8 cellular contexts compared by ENCODE assay signal in genomic region chr3:153138267-153139210, GRCh38. TPM values are rescaled to one million over a fixed set of nuclear protein-coding genes. Genes with fewer than 3 reads are reported as not detected.
DNase-seq lines count a peak whose midpoint lies in the region; ATAC-seq and TF ChIP-seq lines count a peak whose summit lies in the region.

No MANE protein-coding gene starts in this region.

- in situ Hi-C loops in Panc1 (cut with HindIII; ENCODE audit: low pct_unique_long_range_greater_than_20kb, low sequenced_read_pairs), result no loop called here

- TF ChIP-seq CTCF in Panc1 (IDR thresholded peaks at IDR 0.05), result no peak
- TF ChIP-seq CTCF in colonic mucosa (IDR thresholded peaks at IDR 0.05), result no peak

- peaks cover 0 to 9% (median 4%) of the 10 kb centered on the region in 5 donors for H3K27me3 Mint-ChIP-seq in naive thymus-derived CD4-positive, alpha-beta T cell

- H3K9me3 ChIP-seq in Panc1 (ENCODE audit: control insufficient read depth, insufficient read depth, low read depth, low read length) (no peaks in the 10 kb centered on the region), colonic mucosa (no peaks in the 10 kb centered on the region), aorta (ENCODE audit: control insufficient read depth, low read length) (no peaks in the 10 kb centered on the region)
- no peaks in the 10 kb centered on the region for H3K9me3 ChIP-seq in naive thymus-derived CD4-positive, alpha-beta T cell (ENCODE audit: control insufficient read depth in 2 of 3, low read length in 3 of 3)

- H3K4me3 ChIP-seq in Panc1 (ENCODE audit: low read depth in 2 of 2, low read length in 2 of 2) (peak overlapping the region in 1 of 2 experiments; percentile 6; a peak in 1 of 4 replicates), colonic mucosa (no peak overlapping the region), aorta (ENCODE audit: low read length in 2 of 2) (no peak overlapping the region)
- no peak overlapping the region for H3K4me3 ChIP-seq in naive thymus-derived CD4-positive, alpha-beta T cell (ENCODE audit: low read length)

- H3K9ac ChIP-seq in colonic mucosa (ENCODE audit: low read depth in 2 of 2, low read length in 2 of 2), result no peak overlapping the region

- BruUV-seq in Panc1 (replicated peaks; lab: Mats Ljungman, UMichigan), result no TSS peak

- WGBS in aorta, 2 donors, result 20 to 22% methylated on average over 5 of the region's 5 CpGs

- POLR2A ChIA-PET in Panc1 (lab: Charles Lee), result no interaction called here
- POLR2A ChIA-PET in naive thymus-derived CD4-positive, alpha-beta T cell (lab: Charles Lee), result no interaction called here

- H3K36me3 Mint-ChIP-seq in naive thymus-derived CD4-positive, alpha-beta T cell, result peaks cover 0 to 2% (median 0%) of the 10 kb centered on the region in 5 donors

- H3K27me3 ChIP-seq in Panc1 (ENCODE audit: control insufficient read depth, insufficient read depth, low read length) (no peaks in the 10 kb centered on the region), colonic mucosa (no peaks in the 10 kb centered on the region), aorta (ENCODE audit: control insufficient read depth in 1 of 2, insufficient read depth in 2 of 2, low read length in 1 of 2) (no peaks in the 10 kb centered on the region)
- no peaks in the 10 kb centered on the region for H3K27me3 ChIP-seq in naive thymus-derived CD4-positive, alpha-beta T cell (ENCODE audit: control insufficient read depth in 2 of 2, insufficient read depth in 2 of 2, low read length in 2 of 2)

- DNase-seq in activated naive CD4-positive, alpha-beta T cell treated with Interleukin-2 at 50 U/mL for 16 hours, result peak; percentile 72
- no peak for DNase-seq in activated naive CD4-positive, alpha-beta T cell (lab: John Stamatoyannopoulos, UW)
- DNase-seq in Panc1 (ENCODE audit: low read depth, low spot score) (peak; percentile 99), colonic mucosa (peak; percentile 78), aorta (peak; percentile 81 to 88), C1 segment of cervical spinal cord (lab: John Stamatoyannopoulos, UW) (no peak)
- DNase-seq in naive thymus-derived CD4-positive, alpha-beta T cell, result peak in 1 of 9 donors; percentile 64

- H3K27ac Mint-ChIP-seq in naive thymus-derived CD4-positive, alpha-beta T cell, result peak overlapping the region in 1 of 9 donors; percentile 76

- H3K4me1 ChIP-seq in Panc1 (ENCODE audit: control insufficient read depth, insufficient read depth, low read length) (peaks cover 26% of the 10 kb centered on the region), colonic mucosa (no peaks in the 10 kb centered on the region), aorta (ENCODE audit: control insufficient read depth in 1 of 2, insufficient read depth in 2 of 2, low read length in 2 of 2) (no peaks in the 10 kb centered on the region)
- H3K4me1 ChIP-seq in naive thymus-derived CD4-positive, alpha-beta T cell (ENCODE audit: control insufficient read depth in 2 of 2, insufficient read depth in 2 of 2, low read length in 2 of 2), result peaks cover 0 to 3% of the 10 kb centered on the region in 2 donors

- ATAC-seq in HG02943 (IDR thresholded peaks at IDR 0.05; ENCODE audit: low read depth, unreplicated experiment) (peak; percentile 56), Panc1 (peak; percentile 83), aorta (ENCODE audit: low FRiP score) (peak; percentile 81)
- peak; percentile 68 for ATAC-seq in naive thymus-derived CD4-positive, alpha-beta T cell

- peak overlapping the region in 1 of 10 donors; percentile 23 for H3K4me3 Mint-ChIP-seq in naive thymus-derived CD4-positive, alpha-beta T cell

- CTCF ChIA-PET in Panc1 (lab: Charles Lee), result no interaction called here
- CTCF ChIA-PET in naive thymus-derived CD4-positive, alpha-beta T cell (lab: Charles Lee), result no interaction called here

- H3K27ac ChIP-seq in Panc1 (ENCODE audit: low read length) (peak overlapping the region; percentile 76), colonic mucosa (peak overlapping the region; percentile 74), aorta (ENCODE audit: low read depth in 1 of 2, low read length in 2 of 2) (peak overlapping the region in 1 of 2 donors; percentile 12)
- H3K27ac ChIP-seq in naive thymus-derived CD4-positive, alpha-beta T cell (ENCODE audit: low read depth, low read length), result no peak overlapping the region

- no peaks in the 10 kb centered on the region for H3K36me3 ChIP-seq in Panc1 (ENCODE audit: control insufficient read depth, insufficient read depth, low read length)
- H3K36me3 ChIP-seq in colonic mucosa, result no peaks in the 10 kb centered on the region
- H3K36me3 ChIP-seq in naive thymus-derived CD4-positive, alpha-beta T cell (ENCODE audit: control insufficient read depth in 2 of 3, insufficient read depth in 3 of 3, low read length in 3 of 3), result no peaks in the 10 kb centered on the region
- no peaks in the 10 kb centered on the region for H3K36me3 ChIP-seq in aorta (ENCODE audit: control insufficient read depth in 1 of 2, insufficient read depth in 2 of 2, low read length in 1 of 2)

- peaks cover 0 to 23% (median 0%) of the 10 kb centered on the region in 7 donors for H3K4me1 Mint-ChIP-seq in naive thymus-derived CD4-positive, alpha-beta T cell

- intact Hi-C loops in Panc1 (cut with micrococcal nuclease; ENCODE audit: unreplicated experiment) (no loop called here), colonic mucosa (cut with DNase I) (no loop called here), aorta (cut with DNase I) (loop anchor here in 1 of 2 donors (1.0 kb wide), 1 partner anchor 23 kb away; no protein-coding TSS in a partner anchor)
- intact Hi-C loops in naive thymus-derived CD4-positive, alpha-beta T cell (cut with micrococcal nuclease), result loop anchor here in 1 of 2 donors (1.0 kb wide), 1 partner anchor 23 kb away; no protein-coding TSS in a partner anchor

- H3K9me3 Mint-ChIP-seq in naive thymus-derived CD4-positive, alpha-beta T cell, result no peaks in the 10 kb centered on the region

RNA-seq across cellular contexts. Expression of gene RAP2B, which starts 23.5 kb away (rescaled TPM):
- total RNA-seq in Panc1 (2021; ENCODE audit: unreplicated experiment) (14.7 TPM), colonic mucosa (10 to 100 TPM; 10.6 to 23.5 TPM), aorta (10 to 100 TPM; 11.3 to 20.7 TPM)
- polyA plus RNA-seq in Panc1 (2012; ENCODE audit: insufficient read length), result 7.6 TPM
- 10 to 100 TPM; 16.8 to 30.3 (median 27.4) TPM for total RNA-seq in naive thymus-derived CD4-positive, alpha-beta T cell
- polyA plus RNA-seq in naive thymus-derived CD4-positive, alpha-beta T cell, result 10 to 100 TPM; 10.6 to 11.0 TPM
- polyA plus RNA-seq in aorta, result 1 to 10 TPM; 2.4 to 4.1 TPM

Comparison
In these comparisons a context has a peak if more than half of its experiments do, and no peak if none do; other contexts are left out.
1. DNase-seq: peak in activated naive CD4-positive, alpha-beta T cell treated with Interleukin-2 at 50 U/mL for 16 hours (single experiment), Panc1 (single experiment), colonic mucosa (single experiment) and aorta (2 of 2); none in activated naive CD4-positive, alpha-beta T cell (0 of 4) and C1 segment of cervical spinal cord (0 of 14).
2. Peak in every context shown above with its lines, with median percentiles within 50 percentile points of each other: ATAC-seq.